Comparison of ENCODE assay signal across 6 cellular contexts in the genomic region with DNA sequence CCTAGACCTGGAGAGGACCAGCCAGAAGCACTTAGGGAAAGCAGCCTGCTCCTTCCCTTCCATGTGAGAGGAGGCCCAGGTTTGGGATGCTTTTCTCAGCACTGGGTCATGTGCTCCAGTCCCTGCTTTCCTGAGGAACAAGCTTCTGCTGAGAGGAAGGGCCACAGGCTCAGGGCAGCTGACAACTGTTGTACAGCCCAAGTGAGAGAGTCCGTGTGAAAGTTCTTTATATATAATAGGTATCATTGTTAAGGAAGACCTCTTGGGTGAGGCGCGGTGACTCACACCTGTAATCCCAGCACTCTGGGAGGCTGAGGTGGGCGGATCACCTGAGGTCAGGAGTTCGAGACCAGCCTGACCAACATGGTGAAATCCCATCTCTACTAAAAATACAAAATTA.
DNase-seq lines count a peak whose midpoint lies in the region; ATAC-seq and TF ChIP-seq lines count a peak whose summit lies in the region.
"Not testable (repeated sequence)": the region's sequence is repeated elsewhere in the genome, so short reads cannot be mapped to it uniquely, and the experiment has no call there.

No MANE protein-coding gene starts in this region.

- not testable (repeated sequence) for H2AK5ac ChIP-seq in mesendoderm (ENCODE audit: low read length); neuronal stem cell (ENCODE audit: low read depth, low read length)

- not testable (repeated sequence) for H3K14ac ChIP-seq in neuronal stem cell (ENCODE audit: low read length)

- H3K4me1 ChIP-seq in mesendoderm (ENCODE audit: control insufficient read depth, low read depth, low read length); neuronal stem cell (ENCODE audit: control insufficient read depth in 2 of 2, insufficient read depth in 1 of 2, low read depth in 1 of 2, low read length in 2 of 2): not testable (repeated sequence)

- no CpG with 5 or more reads among the region's 5 CpGs for WGBS in mesendoderm (ENCODE audit: extremely low coverage, insufficient coverage, low lambda C conversion rate)
- WGBS in neuronal stem cell (ENCODE audit: extremely low coverage in 2 of 2, insufficient read length in 2 of 2, insufficient replicate concordance in 1 of 2), 2 donors = no CpG with 5 or more reads among the region's 5 CpGs

- H3K9me3 ChIP-seq in neuronal stem cell (replicated peaks in 1 of 2; ENCODE audit: control insufficient read depth in 2 of 2, insufficient read depth in 1 of 2, low read depth in 1 of 2, low read length in 2 of 2) = not testable (repeated sequence)

- H3K79me1 ChIP-seq in mesendoderm (ENCODE audit: low read length); neuronal stem cell (ENCODE audit: low read depth, low read length): not testable (repeated sequence)

- not testable (repeated sequence) for H3K36me3 Mint-ChIP-seq in brain

- not testable (repeated sequence) for H2BK5ac ChIP-seq in mesendoderm (ENCODE audit: low read length); neuronal stem cell (ENCODE audit: low read length)

- H2BK12ac ChIP-seq in neuronal stem cell (ENCODE audit: low read length) = not testable (repeated sequence)

- H3K9me3 Mint-ChIP-seq in brain = not testable (repeated sequence)

- H3K4me3 Mint-ChIP-seq in brain = not testable (repeated sequence)

- not testable (repeated sequence) for H3K27me3 Mint-ChIP-seq in brain

- not testable (repeated sequence) for H3K56ac ChIP-seq in mesendoderm (ENCODE audit: low read length)

- H3K4me2 ChIP-seq in mesendoderm (ENCODE audit: low read length); neuronal stem cell (ENCODE audit: insufficient read depth, low read length, poor library complexity, severe bottlenecking): not testable (repeated sequence)

- TF ChIP-seq CTCF in brain (conservative IDR thresholded peaks at IDR 0.05) = not testable (repeated sequence)

- H2BK120ac ChIP-seq in mesendoderm (ENCODE audit: low read depth, low read length); neuronal stem cell (ENCODE audit: low read depth, low read length): not testable (repeated sequence)

- ATAC-seq in esophagus mucosa = peak; percentile 59

- peaks cover 51% of the 10 kb centered on the region for H3K4me1 Mint-ChIP-seq in brain

- peak overlapping the region; percentile 62 for H3K4ac ChIP-seq in mesendoderm (ENCODE audit: low read depth, low read length)
- not testable (repeated sequence) for H3K4ac ChIP-seq in neuronal stem cell (ENCODE audit: low read length)

- H3K79me2 ChIP-seq in mesendoderm (ENCODE audit: control insufficient read depth, insufficient read depth, low read length) = not testable (repeated sequence)

- not testable (repeated sequence) for H3K36me3 ChIP-seq in mesendoderm (ENCODE audit: control insufficient read depth, insufficient read depth, low read length); neuronal stem cell (replicated peaks in 1 of 2; ENCODE audit: control insufficient read depth in 2 of 2, insufficient read depth in 2 of 2, low read length in 2 of 2)

- H3K23ac ChIP-seq in mesendoderm (ENCODE audit: low read length); neuronal stem cell (ENCODE audit: low read depth, low read length, poor library complexity): not testable (repeated sequence)

- not testable (repeated sequence) for H4K8ac ChIP-seq in mesendoderm (ENCODE audit: low read depth, low read length); neuronal stem cell (ENCODE audit: low read depth, low read length)

- H3K27ac Mint-ChIP-seq in brain = peak overlapping the region in 4 of 5 experiments; percentile 51 to 84 (median 64)

- not testable (repeated sequence) for H4K5ac ChIP-seq in mesendoderm (ENCODE audit: low read length)

- H2AFZ ChIP-seq in neuronal stem cell (ENCODE audit: low read length) = not testable (repeated sequence)

- H4K91ac ChIP-seq in neuronal stem cell (ENCODE audit: low read depth, low read length, poor library complexity) = not testable (repeated sequence)

- H3K9ac ChIP-seq in mesendoderm (ENCODE audit: low read length); neuronal stem cell (ENCODE audit: low read depth, low read length, poor library complexity): not testable (repeated sequence)

- not testable (repeated sequence) for H3K4me3 ChIP-seq in mesendoderm (ENCODE audit: low read length); neuronal stem cell (ENCODE audit: low read length in 2 of 2)

- not testable (repeated sequence) for H2BK15ac ChIP-seq in mesendoderm (replicated peaks; ENCODE audit: low read depth)
- peak overlapping the region; percentile 41 for H2BK15ac ChIP-seq in neuronal stem cell (ENCODE audit: low read length)

- H3K27me3 ChIP-seq in mesendoderm (ENCODE audit: insufficient read depth, low read length, poor library complexity); neuronal stem cell (ENCODE audit: control insufficient read depth in 3 of 3, insufficient read depth in 3 of 3, low read depth in 1 of 3, low read length in 3 of 3): not testable (repeated sequence)

- DNase-seq in HT1080 (ENCODE audit: low read depth) = peak; percentile 66
- DNase-seq in mesendoderm; neuronal stem cell (ENCODE audit: low spot score): not testable (repeated sequence)
- peak; percentile 11 for DNase-seq in mucosa of gallbladder (ENCODE audit: low spot score)

- H3K27ac ChIP-seq in mesendoderm (ENCODE audit: low read depth, low read length); neuronal stem cell (replicated peaks; ENCODE audit: low read length): not testable (repeated sequence)

- not testable (repeated sequence) for H3K18ac ChIP-seq in mesendoderm (ENCODE audit: low read length)
- peak overlapping the region; percentile 60 for H3K18ac ChIP-seq in neuronal stem cell (ENCODE audit: low read length)
